ENCODE assay signal across 25 cellular contexts in genomic region chr3:101577276-101577675, GRCh38. TPM values are rescaled to one million over a fixed set of nuclear protein-coding genes. Genes with fewer than 3 reads are reported as not detected.
A peak's percentile ranks its signal among the peaks of the same experiment; 100 is the strongest.
DNase-seq lines count a peak whose midpoint lies in the region; ATAC-seq, FAIRE-seq and TF ChIP-seq lines count a peak whose summit lies in the region.
"Had no signal": no experiment of that assay in that cellular context is flagged by ENCODE, and none has a peak within 500 bp of the region (broad histone marks: within the 10 kb centered on the region; RNA-seq: fewer than 3 reads in every experiment).

No MANE protein-coding gene starts in this region.

- no peaks in the 10 kb centered on the region for H3K9me3 ChIP-seq in right atrium auricular region
- no peaks in the 10 kb centered on the region for H3K9me3 ChIP-seq in Loucy (ENCODE audit: insufficient read depth, low read depth, low read length)
- H3K9me3 ChIP-seq in endodermal cell (ENCODE audit: control insufficient read depth, low read length) = no peaks in the 10 kb centered on the region
- no peaks in the 10 kb centered on the region for H3K9me3 ChIP-seq in kidney (ENCODE audit: control insufficient read depth in 1 of 2, low read length in 2 of 2)
- H3K9me3 ChIP-seq: HAP-1, pancreas, sigmoid colon, suprapubic skin had no signal

- H3K4me1 Mint-ChIP-seq in endodermal cell = peaks cover 9% of the 10 kb centered on the region
- peaks cover 19 to 45% of the 10 kb centered on the region in 2 donors for H3K4me1 Mint-ChIP-seq in stimulated activated naive B cell treated with anti-CD40 and anti-IgM and Interleukin-4, amounts not matched to agents 10 μg/mL and 1 μg/mL and 100 μg/mL, for 72 hours

- H3K27ac Mint-ChIP-seq in endodermal cell = no peak overlapping the region
- peak overlapping the region; percentile 14 for H3K27ac Mint-ChIP-seq in stimulated activated naive B cell treated with anti-CD40 and anti-IgM and Interleukin-4, amounts not matched to agents 10 μg/mL and 1 μg/mL and 100 μg/mL, for 72 hours
- H3K27ac Mint-ChIP-seq: activated naive CD8-positive, alpha-beta T cell treated with anti-CD3 and anti-CD28 coated beads, Interleukin-2, amount 10 ng/mL, durations not matched to agents 7 days and 5 days; activated T-helper 1 cell treated with anti-CD3 and anti-CD28 coated beads, Interleukin-12 subunit alpha, Interleukin-12 subunit beta, Interleukin-2, Interleukin-4 antibody, amounts not matched to agents 30 ng/mL and 10 ng/mL and 1 ng/mL, durations not matched to agents 14 hours and 24 hours and 36 hours; T-cell had no signal

- H3K4me2 ChIP-seq in Loucy (ENCODE audit: low read depth, low read length, poor library complexity, severe bottlenecking) = peak overlapping the region; percentile 73
- H3K4me2 ChIP-seq: KMS-11 had no signal

- H3F3A ChIP-seq in Loucy (ENCODE audit: low read depth) = no peaks in the 10 kb centered on the region

- H2AFZ ChIP-seq in Loucy (ENCODE audit: low read length) = no peak overlapping the region

- no peak for FAIRE-seq in kidney (lab: Jason Lieb, UNC)
- FAIRE-seq: TTC549 had no signal

- no peaks in the 10 kb centered on the region for H3K9me2 ChIP-seq in Loucy (replicated peaks; ENCODE audit: low read depth, low read length)

- ATAC-seq in left cardiac atrium = no peak
- ATAC-seq in stimulated activated naive B cell treated with anti-CD40 and anti-IgM and Interleukin-4, amounts not matched to agents 10 μg/mL and 1 μg/mL and 100 μg/mL, for 72 hours (replicated peaks) = no peak
- ATAC-seq: pancreas, PC-3, T-cell had no signal

- TF ChIP-seq CTCF in right atrium auricular region (IDR thresholded peaks at IDR 0.05) (no peak), Loucy (conservative IDR thresholded peaks at IDR 0.05; ENCODE audit: low read length) (no peak), endodermal cell (conservative IDR thresholded peaks at IDR 0.05) (no peak), kidney (IDR thresholded peaks at IDR 0.05; ENCODE audit: borderline replicate concordance, extremely low read depth, insufficient read depth) (no peak)

- no peak overlapping the region for H3K4me3 Mint-ChIP-seq in endodermal cell
- no peak overlapping the region for H3K4me3 Mint-ChIP-seq in stimulated activated naive B cell treated with anti-CD40 and anti-IgM and Interleukin-4, amounts not matched to agents 10 μg/mL and 1 μg/mL and 100 μg/mL, for 72 hours

- H3K36me3 ChIP-seq in right atrium auricular region (peaks cover 16% of the 10 kb centered on the region), Loucy (ENCODE audit: insufficient read depth, low read length) (peaks cover 8% of the 10 kb centered on the region), endodermal cell (ENCODE audit: control insufficient read depth, insufficient read depth, low read length) (peaks cover 40% of the 10 kb centered on the region), kidney (ENCODE audit: control insufficient read depth in 1 of 2, insufficient read depth in 2 of 2, low read length in 2 of 2) (peaks cover 3 to 8% of the 10 kb centered on the region in 2 donors)
- H3K36me3 ChIP-seq: pancreas had no signal

- H3K36me3 Mint-ChIP-seq in endodermal cell (ENCODE audit: low read depth) = peaks cover 31% of the 10 kb centered on the region
- H3K36me3 Mint-ChIP-seq in stimulated activated naive B cell treated with anti-CD40 and anti-IgM and Interleukin-4, amounts not matched to agents 10 μg/mL and 1 μg/mL and 100 μg/mL, for 72 hours = peaks cover 14 to 17% of the 10 kb centered on the region in 2 donors

- 89 to 98% methylated on average over 5 of the region's 5 CpGs for WGBS in endodermal cell (ENCODE audit: insufficient coverage in 1 of 2, insufficient read length in 1 of 2), 2 experiments

- H4K20me1 ChIP-seq in Loucy (ENCODE audit: insufficient read depth, low read length, poor library complexity, severe bottlenecking) = peaks cover 57% of the 10 kb centered on the region

- H3K9me3 Mint-ChIP-seq in endodermal cell = no peaks in the 10 kb centered on the region
- no peaks in the 10 kb centered on the region for H3K9me3 Mint-ChIP-seq in stimulated activated naive B cell treated with anti-CD40 and anti-IgM and Interleukin-4, amounts not matched to agents 10 μg/mL and 1 μg/mL and 100 μg/mL, for 72 hours
- H3K9me3 Mint-ChIP-seq: activated naive CD8-positive, alpha-beta T cell treated with anti-CD3 and anti-CD28 coated beads, Interleukin-2, amount 10 ng/mL, durations not matched to agents 7 days and 5 days; activated T-helper 1 cell treated with anti-CD3 and anti-CD28 coated beads, Interleukin-12 subunit alpha, Interleukin-12 subunit beta, Interleukin-2, Interleukin-4 antibody, amounts not matched to agents 30 ng/mL and 10 ng/mL and 1 ng/mL, durations not matched to agents 14 hours and 24 hours and 36 hours; T-cell had no signal

- no peak for TF ChIP-seq POLR2A in erythroblast (IDR thresholded peaks at IDR 0.05; ENCODE audit: low read length)

- intact Hi-C loops in left cardiac atrium (cut with DNase I) (no loop called here), kidney (cut with DNase I) (no loop called here)

- DNase-seq in right atrium auricular region (ENCODE audit: low spot score) (no peak), left cardiac atrium (no peak), endodermal cell (no peak), kidney (no peak), erythroblast (lab: John Stamatoyannopoulos, UW) (no peak)
- no peak for DNase-seq in stimulated activated naive B cell treated with anti-CD40 and anti-IgM and Interleukin-4, amounts not matched to agents 10 μg/mL and 1 μg/mL and 100 μg/mL, for 72 hours
- no peak for DNase-seq in stimulated activated CD8-positive, alpha-beta memory T cell treated with anti-CD3 and anti-CD28 coated beads, Interleukin-4, amount 100 ng/mL, for 48 hours
- DNase-seq: activated naive CD8-positive, alpha-beta T cell treated with anti-CD3 and anti-CD28 coated beads, Interleukin-2, amount 10 ng/mL, durations not matched to agents 7 days and 5 days; CD4-positive, alpha-beta memory T cell; effector memory CD4-positive, alpha-beta T cell; GDM1; mesenchymal stem cell; NCI-H187 treated with DMSO at 0.1 percent for 48 hours; NCI-H2227 treated with DMSO at 0.1 percent for 48 hours; pancreas; PC-3; sigmoid colon; stimulated activated CD4-positive, alpha-beta T cell treated with anti-CD3 and anti-CD28 coated beads, Interleukin-15, amount 100 ng/mL, for 24 hours; T-cell had no signal

- H3K4me1 ChIP-seq in right atrium auricular region = peaks cover 0 to 43% of the 10 kb centered on the region in 2 donors
- peaks cover 54% of the 10 kb centered on the region for H3K4me1 ChIP-seq in Loucy (ENCODE audit: insufficient read depth, low read length, poor library complexity, severe bottlenecking)
- no peaks in the 10 kb centered on the region for H3K4me1 ChIP-seq in endodermal cell (ENCODE audit: control insufficient read depth, insufficient read depth, low read length)
- peaks cover 4 to 16% of the 10 kb centered on the region in 2 donors for H3K4me1 ChIP-seq in kidney (ENCODE audit: control insufficient read depth in 1 of 2, insufficient read depth in 1 of 2, low read depth in 1 of 2, low read length in 2 of 2)

- H3K27me3 Mint-ChIP-seq in endodermal cell (ENCODE audit: insufficient read depth) = no peaks in the 10 kb centered on the region
- H3K27me3 Mint-ChIP-seq in stimulated activated naive B cell treated with anti-CD40 and anti-IgM and Interleukin-4, amounts not matched to agents 10 μg/mL and 1 μg/mL and 100 μg/mL, for 72 hours = no peaks in the 10 kb centered on the region
- H3K27me3 Mint-ChIP-seq: activated naive CD8-positive, alpha-beta T cell treated with anti-CD3 and anti-CD28 coated beads, Interleukin-2, amount 10 ng/mL, durations not matched to agents 7 days and 5 days; CD4-positive, alpha-beta memory T cell; T-cell had no signal

- H3K4me3 ChIP-seq in right atrium auricular region (no peak overlapping the region), Loucy (ENCODE audit: low read length, poor library complexity, severe bottlenecking) (peak overlapping the region; percentile 57), endodermal cell (ENCODE audit: low read length) (peak overlapping the region; percentile 37), kidney (ENCODE audit: low read length in 2 of 2) (no peak overlapping the region)
- H3K4me3 ChIP-seq: HAP-1, pancreas, sigmoid colon, suprapubic skin had no signal

- H3K79me2 ChIP-seq in Loucy (ENCODE audit: insufficient read depth, low read length) = peaks cover 78% of the 10 kb centered on the region

- H3K9ac ChIP-seq in Loucy (ENCODE audit: low read depth, low read length, poor library complexity, severe bottlenecking) = peak overlapping the region; percentile 10
- no peak overlapping the region for H3K9ac ChIP-seq in endodermal cell (ENCODE audit: extremely low read depth, low read length, poor library complexity, severe bottlenecking)
- no peak overlapping the region for H3K9ac ChIP-seq in kidney (ENCODE audit: low read length in 2 of 2)
- H3K9ac ChIP-seq: KMS-11 had no signal

- peak overlapping the region; percentile 46 to 58 for H3K27ac ChIP-seq in right atrium auricular region
- no peak overlapping the region for H3K27ac ChIP-seq in endodermal cell (ENCODE audit: low read depth, low read length)
- no peak overlapping the region for H3K27ac ChIP-seq in kidney (ENCODE audit: low read depth in 2 of 2, low read length in 2 of 2)
- H3K27ac ChIP-seq: KMS-11, pancreas, sigmoid colon, suprapubic skin had no signal

- no peaks in the 10 kb centered on the region for H3K27me3 ChIP-seq in right atrium auricular region
- H3K27me3 ChIP-seq in Loucy (ENCODE audit: insufficient read depth, low read length, poor library complexity, severe bottlenecking) = no peaks in the 10 kb centered on the region
- no peaks in the 10 kb centered on the region for H3K27me3 ChIP-seq in endodermal cell (ENCODE audit: control insufficient read depth, insufficient read depth, low read length, poor library complexity, severe bottlenecking)
- H3K27me3 ChIP-seq: pancreas, sigmoid colon, suprapubic skin had no signal

RNA-seq across cellular contexts. Expression of gene PCNP, which starts 3.3 kb away (rescaled TPM):
- total RNA-seq in right atrium auricular region (10 to 100 TPM; 63.4 to 83.9 TPM), left cardiac atrium (100 to 1,000 TPM; 108 to 122 TPM), endodermal cell (100 to 1,000 TPM; 192 to 214 TPM), kidney (148 TPM)
- polyA plus RNA-seq in endodermal cell (2013, experiment 1 of 2) = 178 TPM
- polyA plus RNA-seq in endodermal cell (2013, experiment 2 of 2) = 151 TPM
- 63.3 TPM for polyA plus RNA-seq in kidney (ENCODE audit: insufficient read depth, low read depth, low replicate concordance)

RNA-seq across cellular contexts. Expression of gene TRMT10C, which starts 15.6 kb away (rescaled TPM):
- total RNA-seq in right atrium auricular region (10 to 100 TPM; 21.5 to 22.8 TPM), left cardiac atrium (10 to 100 TPM; 21.2 to 23.6 TPM), endodermal cell (10 to 100 TPM; 41.4 to 41.8 TPM), kidney (17.7 TPM)
- polyA plus RNA-seq in endodermal cell (2013, experiment 1 of 2) = 40.1 TPM
- 42.1 TPM for polyA plus RNA-seq in endodermal cell (2013, experiment 2 of 2)
- 27.5 TPM for polyA plus RNA-seq in kidney (ENCODE audit: insufficient read depth, low read depth, low replicate concordance)

Comparison
In these comparisons a context has a peak if more than half of its experiments do, and no peak if none do; other contexts are left out.
1. H3K27ac ChIP-seq: peak in right atrium auricular region (2 of 2); none in endodermal cell (single experiment) and kidney (0 of 2).
2. H3K4me3 ChIP-seq: peak in Loucy (single experiment) and endodermal cell (single experiment); none in right atrium auricular region (0 of 2) and kidney (0 of 2).